ENCODE assay signal across 1 cellular context in genomic region chr1:160629286-160630210, GRCh38.
TF ChIP-seq lines count a peak whose summit lies in the region.

No MANE protein-coding gene starts in this region.

TF ChIP-seq in GM12878, 131 proteins besides CTCF, POLR2A, EP300 and RAD21:
- TF ChIP-seq POLR2AphosphoS2 (IDR thresholded peaks at IDR 0.05; ENCODE audit: low read depth, low read length) (peak; percentile 56; the same call in 1 of the 2 replicates), BCL11A (IDR thresholded peaks at IDR 0.05; ENCODE audit: low read depth, low read length) (no peak), DPF2 (IDR thresholded peaks at IDR 0.05) (no peak), MTA3 (IDR thresholded peaks at IDR 0.05; ENCODE audit: borderline replicate concordance, low read length) (no peak; the same call in 1 of the 2 replicates), NRF1 (conservative IDR thresholded peaks at IDR 0.05; ENCODE audit: low read depth, low read length) (no peak), IRF4 (IDR thresholded peaks at IDR 0.05; ENCODE audit: low read depth, low read length) (no peak), KAT2A (conservative IDR thresholded peaks at IDR 0.05; ENCODE audit: control insufficient read depth, low read depth, low read length) (no peak), POLR2AphosphoS5 (IDR thresholded peaks at IDR 0.05; ENCODE audit: low read length) (peak; percentile 1; the same call in 1 of the 2 replicates), POU2F2 (IDR thresholded peaks at IDR 0.05; ENCODE audit: borderline replicate concordance, low read depth, low read length) (0 out of 3 replicates have a peak, but pooled peaks have one; percentile 8), BACH1 (IDR thresholded peaks at IDR 0.05; ENCODE audit: borderline replicate concordance) (peak; percentile 56; the same call in 1 of the 2 replicates), NBN (IDR thresholded peaks at IDR 0.05) (no peak), SREBF1 (IDR thresholded peaks at IDR 0.05; ENCODE audit: low read length) (no peak), PML (IDR thresholded peaks at IDR 0.05; ENCODE audit: low read length) (peak; percentile 37; the same call in 1 of the 2 replicates), BCL3 (IDR thresholded peaks at IDR 0.05; ENCODE audit: borderline replicate concordance, insufficient read depth, low read depth, low read length, poor library complexity, severe bottlenecking) (no peak), ZNF274 (IDR thresholded peaks at IDR 0.05; ENCODE audit: insufficient read depth, insufficient read length) (no peak), SPI1 (IDR thresholded peaks at IDR 0.05; ENCODE audit: borderline replicate concordance, insufficient read depth, low read depth, low read length) (peak; percentile 43; the same call in 1 of the 2 replicates), SKIL (IDR thresholded peaks at IDR 0.05; ENCODE audit: low read depth, poor library complexity, severe bottlenecking) (peak; percentile 8), ZNF384 (IDR thresholded peaks at IDR 0.05; ENCODE audit: borderline replicate concordance, low read depth, low read length) (no peak), STAT1 (conservative IDR thresholded peaks at IDR 0.05) (no peak), TCF7 (IDR thresholded peaks at IDR 0.05; ENCODE audit: borderline replicate concordance) (peak; percentile 39; the same call in 1 of the 2 replicates), WRNIP1 (IDR thresholded peaks at IDR 0.05; ENCODE audit: borderline replicate concordance, low read depth, low read length) (0 out of 2 replicates have a peak, but pooled peaks have one; percentile 37), EED (IDR thresholded peaks at IDR 0.05; ENCODE audit: low read depth) (no peak; the same call in 1 of the 2 replicates), ZNF687 (IDR thresholded peaks at IDR 0.05) (no peak), SUZ12 (IDR thresholded peaks at IDR 0.05; ENCODE audit: unreplicated experiment) (no peak), IRF3 (IDR thresholded peaks at IDR 0.05) (no peak), CREB1 (IDR thresholded peaks at IDR 0.05; ENCODE audit: low read depth) (peak; percentile 54; the same call in 1 of the 2 replicates), KDM1A (IDR thresholded peaks at IDR 0.05; ENCODE audit: borderline replicate concordance) (no peak), RUNX3 (IDR thresholded peaks at IDR 0.05; ENCODE audit: low read length) (peak; percentile 36; the same call in 1 of the 2 replicates)
- TF ChIP-seq, protein P1, sequence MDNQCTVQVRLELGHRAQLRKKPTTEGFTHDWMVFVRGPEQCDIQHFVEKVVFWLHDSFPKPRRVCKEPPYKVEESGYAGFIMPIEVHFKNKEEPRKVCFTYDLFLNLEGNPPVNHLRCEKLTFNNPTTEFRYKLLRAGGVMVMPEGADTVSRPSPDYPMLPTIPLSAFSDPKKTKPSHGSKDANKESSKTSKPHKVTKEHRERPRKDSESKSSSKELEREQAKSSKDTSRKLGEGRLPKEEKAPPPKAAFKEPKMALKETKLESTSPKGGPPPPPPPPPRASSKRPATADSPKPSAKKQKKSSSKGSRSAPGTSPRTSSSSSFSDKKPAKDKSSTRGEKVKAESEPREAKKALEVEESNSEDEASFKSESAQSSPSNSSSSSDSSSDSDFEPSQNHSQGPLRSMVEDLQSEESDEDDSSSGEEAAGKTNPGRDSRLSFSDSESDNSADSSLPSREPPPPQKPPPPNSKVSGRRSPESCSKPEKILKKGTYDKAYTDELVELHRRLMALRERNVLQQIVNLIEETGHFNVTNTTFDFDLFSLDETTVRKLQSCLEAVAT (IDR thresholded peaks at IDR 0.05): no peak
